In the genomic region with DNA sequence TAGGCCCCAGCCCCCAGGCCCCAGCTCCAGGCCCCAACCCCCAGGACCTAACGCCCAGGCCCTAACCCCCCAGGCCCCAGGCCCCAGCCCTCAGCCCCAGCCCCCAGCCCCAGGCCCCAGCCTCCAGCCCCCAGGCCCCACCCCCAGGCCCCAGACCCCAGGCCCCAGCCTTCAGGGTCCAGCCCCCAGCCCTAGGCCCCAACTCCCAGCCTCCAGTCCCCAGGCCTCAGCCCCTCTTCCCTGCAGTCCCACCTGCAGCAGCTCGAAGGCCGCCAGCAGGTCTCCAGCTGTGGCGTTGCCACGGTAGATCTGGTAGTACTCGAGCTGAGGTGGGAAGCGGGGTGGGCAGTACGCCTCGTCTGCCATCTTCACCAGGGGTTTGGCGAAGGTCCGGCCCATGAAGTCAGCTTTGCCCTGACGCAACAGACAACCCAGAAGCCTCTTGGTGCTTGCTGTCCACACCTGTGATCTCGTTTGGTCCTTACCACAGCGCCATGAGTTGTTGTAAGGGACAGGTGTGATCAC, we compare ENCODE assay signal across 28 cellular contexts. TPM values are rescaled to one million over a fixed set of nuclear protein-coding genes. Genes with fewer than 3 reads are reported as not detected.
"Had no signal": no experiment of that assay in that cellular context is flagged by ENCODE, and none has a peak within 500 bp of the region (broad histone marks: within the 10 kb centered on the region; RNA-seq: fewer than 3 reads in every experiment).

No MANE protein-coding gene starts in this region.

- H2AFZ ChIP-seq: parathyroid adenoma had no signal

- H3K4me3 ChIP-seq: left lung, mucosa of descending colon, psoas muscle, stomach, testis, thyroid gland, transverse colon, upper lobe of left lung, vagina had no signal

- H3K4me1 ChIP-seq: left lung, parathyroid adenoma, psoas muscle, testis, transverse colon, upper lobe of left lung had no signal

- H3K9me3 ChIP-seq: testis, thyroid gland, transverse colon had no signal

- H3K27me3 ChIP-seq: stomach, testis, thyroid gland, transverse colon, upper lobe of left lung, vagina had no signal

- FAIRE-seq: keratinocyte, small intestine had no signal

- DNase-seq: head of caudate nucleus; hippocampal formation; left colon; left lung; midbrain; naive thymus-derived CD4-positive, alpha-beta T cell; nucleus accumbens; small intestine; stimulated activated CD4-positive, alpha-beta T cell treated with anti-CD3 and anti-CD28 coated beads, Interleukin-1b, Interleukin-23, amount 100 ng/mL, for 48 hours; stimulated activated CD4-positive, alpha-beta T cell treated with anti-CD3 and anti-CD28 coated beads, Interleukin-2, amount 100 ng/mL, for 48 hours; stimulated activated CD4-positive, alpha-beta T cell treated with anti-CD3 and anti-CD28 coated beads, Interleukin-4, amount 100 ng/mL, for 4 hours; stimulated activated CD8-positive, alpha-beta memory T cell treated with anti-CD3 and anti-CD28 coated beads, Interleukin-4, amount 100 ng/mL, for 48 hours; stimulated activated naive B cell treated with anti-CD40 and anti-IgM and Interleukin-4, amounts not matched to agents 10 μg/mL and 1 μg/mL and 100 μg/mL, for 72 hours; stimulated activated naive CD8-positive, alpha-beta T cell treated with anti-CD3 and anti-CD28 coated beads, Interleukin-15, Interleukin-2, amounts not matched to agents 100 U/mL and 50 U/mL, for 24 hours; stomach; testis; thyroid gland; transverse colon; upper lobe of left lung had no signal

- H3K27ac ChIP-seq: left lung, parathyroid adenoma, psoas muscle, stomach, testis, thyroid gland, transverse colon, upper lobe of left lung, vagina had no signal

- ATAC-seq: left colon; left lung; mucosa of descending colon; naive thymus-derived CD4-positive, alpha-beta T cell; natural killer cell treated with Interleukin-12 subunit alpha and Interleukin-12 subunit beta and Interleukin-15 and Interleukin-18, amount 100 ng/mL, for 72 hours; psoas muscle; sciatic nerve; stimulated activated naive B cell treated with anti-CD40 and anti-IgM and Interleukin-4, amounts not matched to agents 10 μg/mL and 1 μg/mL and 100 μg/mL, for 72 hours; stimulated activated naive CD8-positive, alpha-beta T cell treated with anti-CD3 and anti-CD28 coated beads, Interleukin-15, Interleukin-2, amounts not matched to agents 100 U/mL and 50 U/mL, for 24 hours had no signal

- H3K79me2 ChIP-seq: parathyroid adenoma had no signal

- H3K9ac ChIP-seq: parathyroid adenoma had no signal

- H3K36me3 ChIP-seq: left lung, stomach, thyroid gland, transverse colon, upper lobe of left lung, vagina had no signal

RNA-seq across cellular contexts. Expression of gene OTOF, which starts 3.6 kb away (rescaled TPM):
- total RNA-seq: left colon, osteocyte had no signal
- polyA plus RNA-seq: keratinocyte, neural cell had no signal
